Comparison of ENCODE assay signal across 18 cellular contexts in the genomic region with DNA sequence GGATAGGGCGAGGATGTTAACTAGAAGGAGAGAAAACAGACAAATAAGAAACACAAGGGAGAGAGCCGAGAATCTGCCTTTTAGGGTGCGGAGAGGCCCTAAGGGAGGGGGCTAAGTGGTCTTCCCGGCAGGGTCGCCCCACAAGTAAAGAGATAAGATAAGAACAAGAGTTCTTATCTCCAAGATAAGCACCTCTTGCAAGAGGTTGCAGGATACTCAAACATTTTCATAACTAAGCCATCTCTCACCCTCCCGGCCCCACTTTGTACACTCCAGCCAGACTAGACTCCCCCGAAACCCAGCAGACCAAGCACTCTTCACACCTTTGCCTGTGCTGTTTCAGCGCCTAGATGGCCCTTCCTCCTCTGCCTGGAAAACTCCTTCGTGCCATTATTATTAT. TPM values are rescaled to one million over a fixed set of nuclear protein-coding genes. Genes with fewer than 3 reads are reported as not detected.
DNase-seq lines count a peak whose midpoint lies in the region; ATAC-seq, FAIRE-seq and TF ChIP-seq lines count a peak whose summit lies in the region.
"Had no signal": no experiment of that assay in that cellular context is flagged by ENCODE, and none has a peak within 500 bp of the region (broad histone marks: within the 10 kb centered on the region; RNA-seq: fewer than 3 reads in every experiment).

No MANE protein-coding gene starts in this region.

- H3K36me3 Mint-ChIP-seq in astrocyte (ENCODE audit: low read depth, unreplicated experiment) (peaks cover 3% of the 10 kb centered on the region), mesothelial cell of epicardium (no peaks in the 10 kb centered on the region)

- TF ChIP-seq CTCF in cardiac muscle cell (IDR thresholded peaks at IDR 0.05; ENCODE audit: low read depth, low read length): no peak
- no peak for TF ChIP-seq CTCF in left ventricle myocardium inferior (IDR thresholded peaks at IDR 0.05; ENCODE audit: borderline replicate concordance)
- TF ChIP-seq CTCF in astrocyte (IDR thresholded peaks at IDR 0.05; ENCODE audit: insufficient read depth, low read depth, low read length): no peak
- no peak for TF ChIP-seq CTCF in mesothelial cell of epicardium (IDR thresholded peaks at IDR 0.05; ENCODE audit: unreplicated experiment)
- TF ChIP-seq CTCF in upper lobe of right lung (IDR thresholded peaks at IDR 0.05): no peak

- H3K4me1 ChIP-seq in cardiac muscle cell (ENCODE audit: low read depth) (peaks cover 7% of the 10 kb centered on the region), left ventricle myocardium inferior (peaks cover 25% of the 10 kb centered on the region), astrocyte (ENCODE audit: insufficient read depth, low read length) (peaks cover 10% of the 10 kb centered on the region), upper lobe of right lung (no peaks in the 10 kb centered on the region)

- ATAC-seq in upper lobe of right lung: no peak
- ATAC-seq in GM18873 (IDR thresholded peaks at IDR 0.05; ENCODE audit: low FRiP score, unreplicated experiment): no peak
- no peak for ATAC-seq in GM18520 (IDR thresholded peaks at IDR 0.05; ENCODE audit: unreplicated experiment)
- ATAC-seq: HCT116 had no signal

- H3K4me2 ChIP-seq in astrocyte (ENCODE audit: low read length): no peak overlapping the region

- DNase-seq in cardiac muscle cell (ENCODE audit: low read depth in 1 of 2, low spot score in 1 of 2): no peak
- no peak for DNase-seq in left ventricle myocardium inferior
- DNase-seq in astrocyte (ENCODE audit: low read depth): no peak
- DNase-seq in mesothelial cell of epicardium (ENCODE audit: low spot score in 2 of 2, unreplicated experiment in 2 of 2): no peak
- no peak for DNase-seq in upper lobe of right lung
- no peak for DNase-seq in SK-N-DZ (ENCODE audit: low spot score)
- DNase-seq: Calu3, GDM1, MG63, NCI-H2029, NCI-H526 had no signal

- H2AFZ ChIP-seq in astrocyte (ENCODE audit: low read depth, low read length): no peak overlapping the region

- no peak for FAIRE-seq in astrocyte (lab: Jason Lieb, UNC)
- FAIRE-seq: endometrium had no signal

- H3K4me1 Mint-ChIP-seq in astrocyte (ENCODE audit: low read depth, unreplicated experiment) (no peaks in the 10 kb centered on the region), mesothelial cell of epicardium (peaks cover 10% of the 10 kb centered on the region)

- peak overlapping the region; percentile 40 for H3K4me3 Mint-ChIP-seq in astrocyte (ENCODE audit: unreplicated experiment)
- H3K4me3 Mint-ChIP-seq in mesothelial cell of epicardium: peak overlapping the region; percentile 82

- intact Hi-C loops in left ventricle myocardium inferior (cut with micrococcal nuclease): no loop called here
- intact Hi-C loops in upper lobe of right lung (cut with DNase I): no loop called here

- H3K27ac Mint-ChIP-seq in astrocyte (ENCODE audit: unreplicated experiment) (no peak overlapping the region), mesothelial cell of epicardium (no peak overlapping the region)
- H3K27ac Mint-ChIP-seq: progenitor cell of endocrine pancreas had no signal

- peaks cover 50% of the 10 kb centered on the region for H3K27me3 Mint-ChIP-seq in astrocyte (ENCODE audit: low read depth, unreplicated experiment)
- peaks cover 38% of the 10 kb centered on the region for H3K27me3 Mint-ChIP-seq in mesothelial cell of epicardium (ENCODE audit: low read depth)

- H3K9me3 Mint-ChIP-seq in astrocyte (ENCODE audit: unreplicated experiment) (no peaks in the 10 kb centered on the region), mesothelial cell of epicardium (no peaks in the 10 kb centered on the region)

- H3K36me3 ChIP-seq in cardiac muscle cell (no peaks in the 10 kb centered on the region), left ventricle myocardium inferior (no peaks in the 10 kb centered on the region), astrocyte (ENCODE audit: insufficient read depth, low read length) (no peaks in the 10 kb centered on the region), upper lobe of right lung (no peaks in the 10 kb centered on the region)
- H3K36me3 ChIP-seq: MG63 had no signal

- no peak overlapping the region for H3K9ac ChIP-seq in astrocyte (ENCODE audit: low read length)

- peak overlapping the region; percentile 41 for H3K4me3 ChIP-seq in cardiac muscle cell
- no peak overlapping the region for H3K4me3 ChIP-seq in left ventricle myocardium inferior
- no peak overlapping the region for H3K4me3 ChIP-seq in astrocyte (ENCODE audit: insufficient read depth, low read depth, low read length)
- peak overlapping the region; percentile 57 for H3K4me3 ChIP-seq in upper lobe of right lung
- H3K4me3 ChIP-seq: MG63 had no signal

- H3K27me3 ChIP-seq in cardiac muscle cell (no peaks in the 10 kb centered on the region), left ventricle myocardium inferior (ENCODE audit: low read depth) (no peaks in the 10 kb centered on the region), astrocyte (ENCODE audit: insufficient read depth, low read length) (peaks cover 17% of the 10 kb centered on the region), upper lobe of right lung (no peaks in the 10 kb centered on the region)

- H3K9me3 ChIP-seq in cardiac muscle cell (ENCODE audit: low read depth): no peaks in the 10 kb centered on the region
- H3K9me3 ChIP-seq in left ventricle myocardium inferior (replicated peaks): no peaks in the 10 kb centered on the region
- no peaks in the 10 kb centered on the region for H3K9me3 ChIP-seq in astrocyte (ENCODE audit: insufficient read depth, low read depth, low read length)
- no peaks in the 10 kb centered on the region for H3K9me3 ChIP-seq in upper lobe of right lung
- H3K9me3 ChIP-seq: MG63 had no signal

- H3K27ac ChIP-seq in cardiac muscle cell (no peak overlapping the region), left ventricle myocardium inferior (replicated peaks) (no peak overlapping the region), astrocyte (ENCODE audit: low read depth, low read length) (no peak overlapping the region), upper lobe of right lung (no peak overlapping the region)
- H3K27ac ChIP-seq: foreskin keratinocyte had no signal

- H3K79me2 ChIP-seq in astrocyte (ENCODE audit: insufficient read depth, low read length): no peaks in the 10 kb centered on the region

- H4K20me1 ChIP-seq in astrocyte (ENCODE audit: insufficient read depth, low read length): no peaks in the 10 kb centered on the region

RNA-seq across cellular contexts. Expression of gene ZNF319, which starts 14.3 kb away (rescaled TPM):
- total RNA-seq in cardiac muscle cell (11.6 and 12.4 TPM in 2 replicates), left ventricle myocardium inferior (10.0 TPM), astrocyte (11.2 and 11.5 TPM in 2 replicates), mesothelial cell of epicardium (13.5 to 16.5 TPM (median 15.0 TPM) in 3 replicates), upper lobe of right lung (10.6 TPM)
- 12.3 and 13.3 TPM in 2 replicates for polyA plus RNA-seq in cardiac muscle cell
- polyA plus RNA-seq in SK-N-DZ (2014; cell fraction: cytosol; rRNA removed): 4.3 and 5.6 TPM in 2 replicates
- polyA plus RNA-seq in SK-N-DZ (2014; cell fraction: nucleus; rRNA removed): 3.1 and 9.4 TPM in 2 replicates

RNA-seq across cellular contexts. Expression of gene USB1, which starts 15.0 kb away (rescaled TPM):
- total RNA-seq in cardiac muscle cell (41.4 and 48.3 TPM in 2 replicates), left ventricle myocardium inferior (35.2 TPM), astrocyte (91.3 and 100.0 TPM in 2 replicates), mesothelial cell of epicardium (34.5 to 38.3 TPM (median 36.3 TPM) in 3 replicates), upper lobe of right lung (37.4 TPM)
- 40.2 and 60.8 TPM in 2 replicates for polyA plus RNA-seq in cardiac muscle cell
- 23.5 and 46.4 TPM in 2 replicates for polyA plus RNA-seq in SK-N-DZ (2014; cell fraction: cytosol; rRNA removed)
- polyA plus RNA-seq in SK-N-DZ (2014; cell fraction: nucleus; rRNA removed): 23.2 and 30.8 TPM in 2 replicates

RNA-seq across cellular contexts. Expression of gene CNGB1, which starts 15.3 kb away (rescaled TPM):
- not detected in 2 replicates for total RNA-seq in cardiac muscle cell
- polyA plus RNA-seq in cardiac muscle cell: not detected in 2 replicates
- total RNA-seq in left ventricle myocardium inferior: not detected
- not detected in 2 replicates for total RNA-seq in astrocyte
- 0.07 to 0.27 TPM (median 0.14 TPM) in 3 replicates for total RNA-seq in mesothelial cell of epicardium
- not detected for total RNA-seq in upper lobe of right lung
- 17.7 and 23.2 TPM in 2 replicates for polyA plus RNA-seq in SK-N-DZ (2014; cell fraction: cytosol; rRNA removed)
- 31.5 and 41.5 TPM in 2 replicates for polyA plus RNA-seq in SK-N-DZ (2014; cell fraction: nucleus; rRNA removed)
- total RNA-seq: progenitor cell of endocrine pancreas had no signal
- polyA plus RNA-seq: AG04450 had no signal

RNA-seq across cellular contexts. Expression of gene MMP15, which starts 39.4 kb away (rescaled TPM):
- total RNA-seq in cardiac muscle cell: 391 and 473 TPM in 2 replicates
- 317 and 388 TPM in 2 replicates for polyA plus RNA-seq in cardiac muscle cell
- total RNA-seq in left ventricle myocardium inferior: 64.1 TPM
- total RNA-seq in astrocyte: 14.8 and 15.4 TPM in 2 replicates
- 16.2 to 17.8 TPM (median 16.3 TPM) in 3 replicates for total RNA-seq in mesothelial cell of epicardium
- 25.2 TPM for total RNA-seq in upper lobe of right lung
- 31.2 and 34.2 TPM in 2 replicates for polyA plus RNA-seq in SK-N-DZ (2014; cell fraction: cytosol; rRNA removed)
- polyA plus RNA-seq in SK-N-DZ (2014; cell fraction: nucleus; rRNA removed): 19.1 and 20.4 TPM in 2 replicates

Comparison
In these comparisons a context has a peak if more than half of its experiments do, and no peak if none do; other contexts are left out.
1. H3K4me3 ChIP-seq: peak in cardiac muscle cell (single experiment) and upper lobe of right lung (single experiment); none in left ventricle myocardium inferior (single experiment) and astrocyte (single experiment).